ENCODE assay signal across 10 cellular contexts in the genomic region with DNA sequence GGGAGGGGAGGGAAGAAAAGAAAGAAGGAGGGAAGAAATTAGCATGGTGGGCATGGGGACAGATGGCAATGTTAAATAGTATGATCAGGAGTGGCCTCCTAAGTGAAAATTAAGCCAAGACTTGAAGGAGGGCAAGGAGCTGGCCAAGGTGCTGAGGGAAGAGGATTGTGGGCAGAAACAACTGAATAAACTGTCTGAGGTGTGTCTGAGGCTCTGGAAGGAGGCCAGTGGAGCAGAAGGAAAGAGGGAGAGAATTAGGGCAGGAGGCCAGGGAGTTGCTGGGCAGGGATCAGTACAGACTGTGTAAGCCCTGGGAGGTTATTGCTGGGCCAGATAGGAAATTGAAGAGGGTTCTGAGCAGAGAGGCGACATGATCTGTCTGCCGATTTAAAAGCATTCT. TPM values are rescaled to one million over a fixed set of nuclear protein-coding genes. Genes with fewer than 3 reads are reported as not detected.
DNase-seq lines count a peak whose midpoint lies in the region; ATAC-seq and TF ChIP-seq lines count a peak whose summit lies in the region.
"Had no signal": no experiment of that assay in that cellular context is flagged by ENCODE, and none has a peak within 500 bp of the region (broad histone marks: within the 10 kb centered on the region; RNA-seq: fewer than 3 reads in every experiment).

No MANE protein-coding gene starts in this region.

- no peaks in the 10 kb centered on the region for H3K36me3 Mint-ChIP-seq in mesothelial cell of epicardium
- H3K36me3 Mint-ChIP-seq in activated T-helper 1 cell treated with anti-CD3 and anti-CD28 coated beads, Interleukin-12 subunit alpha, Interleukin-12 subunit beta, Interleukin-2, Interleukin-4 antibody, amounts not matched to agents 30 ng/mL and 10 ng/mL and 1 ng/mL, durations not matched to agents 14 hours and 24 hours and 36 hours (ENCODE audit: low read depth): no peaks in the 10 kb centered on the region

- H3K27me3 Mint-ChIP-seq in mesothelial cell of epicardium (ENCODE audit: low read depth): no peaks in the 10 kb centered on the region
- no peaks in the 10 kb centered on the region for H3K27me3 Mint-ChIP-seq in activated T-helper 1 cell treated with anti-CD3 and anti-CD28 coated beads, Interleukin-12 subunit alpha, Interleukin-12 subunit beta, Interleukin-2, Interleukin-4 antibody, amounts not matched to agents 30 ng/mL and 10 ng/mL and 1 ng/mL, durations not matched to agents 14 hours and 24 hours and 36 hours (ENCODE audit: insufficient read depth)

- intact Hi-C loops in activated T-helper 1 cell treated with anti-CD3 and anti-CD28 coated beads, Interleukin-12 subunit alpha, Interleukin-12 subunit beta, Interleukin-2, Interleukin-4 antibody, amounts not matched to agents 30 ng/mL and 10 ng/mL and 1 ng/mL, durations not matched to agents 14 hours and 24 hours and 36 hours (cut with micrococcal nuclease): no loop called here

- no peak overlapping the region for H3K4me3 Mint-ChIP-seq in mesothelial cell of epicardium
- H3K4me3 Mint-ChIP-seq in activated T-helper 1 cell treated with anti-CD3 and anti-CD28 coated beads, Interleukin-12 subunit alpha, Interleukin-12 subunit beta, Interleukin-2, Interleukin-4 antibody, amounts not matched to agents 30 ng/mL and 10 ng/mL and 1 ng/mL, durations not matched to agents 14 hours and 24 hours and 36 hours: no peak overlapping the region
- H3K4me3 Mint-ChIP-seq: immature natural killer cell; T-helper 1 cell treated with Interleukin-12 subunit alpha and Interleukin-12 subunit beta and Interleukin-4 antibody, amounts not matched to agents 30 μg/mL and 1 μg/mL, for 36 hours had no signal

- no peak overlapping the region for H3K27ac Mint-ChIP-seq in mesothelial cell of epicardium
- no peak overlapping the region for H3K27ac Mint-ChIP-seq in activated T-helper 1 cell treated with anti-CD3 and anti-CD28 coated beads, Interleukin-12 subunit alpha, Interleukin-12 subunit beta, Interleukin-2, Interleukin-4 antibody, amounts not matched to agents 30 ng/mL and 10 ng/mL and 1 ng/mL, durations not matched to agents 14 hours and 24 hours and 36 hours
- H3K27ac Mint-ChIP-seq: immature natural killer cell; T-helper 1 cell treated with Interleukin-12 subunit alpha and Interleukin-12 subunit beta and Interleukin-4 antibody, amounts not matched to agents 30 μg/mL and 1 μg/mL, for 36 hours had no signal

- TF ChIP-seq CTCF in cardiac fibroblast (IDR thresholded peaks at IDR 0.05; ENCODE audit: low read depth, low read length): no peak
- no peak for TF ChIP-seq CTCF in mesothelial cell of epicardium (IDR thresholded peaks at IDR 0.05; ENCODE audit: unreplicated experiment)
- TF ChIP-seq CTCF in MM.1S (IDR thresholded peaks at IDR 0.05; ENCODE audit: low read length): no peak

- H4K20me1 ChIP-seq in GM23248 (ENCODE audit: insufficient read depth): no peaks in the 10 kb centered on the region
- no peaks in the 10 kb centered on the region for H4K20me1 ChIP-seq in MM.1S (ENCODE audit: insufficient read depth, low read length)

- no peaks in the 10 kb centered on the region for H3K27me3 ChIP-seq in GM23248 (replicated peaks; ENCODE audit: insufficient read depth)
- no peaks in the 10 kb centered on the region for H3K27me3 ChIP-seq in MM.1S (replicated peaks; ENCODE audit: insufficient read depth, low read length)

- H3K79me2 ChIP-seq in GM23248 (ENCODE audit: insufficient read depth): no peaks in the 10 kb centered on the region
- H3K79me2 ChIP-seq in MM.1S (ENCODE audit: low read length): no peaks in the 10 kb centered on the region

- DNase-seq in GM23248 (peak; percentile 39), MV-4-11 (lab: John Stamatoyannopoulos, UW) (peak; percentile 13), cardiac fibroblast (ENCODE audit: low read depth in 2 of 2) (peak; percentile 56 to 63), mesothelial cell of epicardium (ENCODE audit: low spot score in 2 of 2, unreplicated experiment in 2 of 2) (peak; percentile 23 to 61), T-helper 9 cell (no peak), MM.1S (no peak)
- DNase-seq in activated T-helper 1 cell treated with anti-CD3 and anti-CD28 coated beads, Interleukin-12 subunit alpha, Interleukin-12 subunit beta, Interleukin-2, Interleukin-4 antibody, amounts not matched to agents 30 ng/mL and 10 ng/mL and 1 ng/mL, durations not matched to agents 14 hours and 24 hours and 36 hours (ENCODE audit: low spot score): no peak
- DNase-seq: immature natural killer cell had no signal

- in situ Hi-C loops in GM23248 (cut with MboI): no loop called here

- H3K9ac ChIP-seq in GM23248 (no peak overlapping the region), MM.1S (ENCODE audit: low read length) (no peak overlapping the region)

- H3K36me3 ChIP-seq in GM23248 (ENCODE audit: low read depth): no peaks in the 10 kb centered on the region
- H3K36me3 ChIP-seq in MM.1S (replicated peaks; ENCODE audit: insufficient read depth, low read length): no peaks in the 10 kb centered on the region

- H3K9me3 Mint-ChIP-seq in mesothelial cell of epicardium: no peaks in the 10 kb centered on the region
- H3K9me3 Mint-ChIP-seq in activated T-helper 1 cell treated with anti-CD3 and anti-CD28 coated beads, Interleukin-12 subunit alpha, Interleukin-12 subunit beta, Interleukin-2, Interleukin-4 antibody, amounts not matched to agents 30 ng/mL and 10 ng/mL and 1 ng/mL, durations not matched to agents 14 hours and 24 hours and 36 hours: no peaks in the 10 kb centered on the region
- H3K9me3 Mint-ChIP-seq: immature natural killer cell; T-helper 1 cell treated with Interleukin-12 subunit alpha and Interleukin-12 subunit beta and Interleukin-4 antibody, amounts not matched to agents 30 μg/mL and 1 μg/mL, for 36 hours had no signal

- H3F3A ChIP-seq in GM23248 (ENCODE audit: insufficient read depth): no peaks in the 10 kb centered on the region
- H3F3A ChIP-seq in MM.1S (ENCODE audit: insufficient read depth, low read length): no peaks in the 10 kb centered on the region

- H3K9me2 ChIP-seq in GM23248 (ENCODE audit: insufficient read depth): no peaks in the 10 kb centered on the region
- H3K9me2 ChIP-seq in MM.1S (replicated peaks; ENCODE audit: insufficient read depth, low read length): no peaks in the 10 kb centered on the region

- H3K27ac ChIP-seq in GM23248 (no peak overlapping the region), MM.1S (ENCODE audit: low read length) (no peak overlapping the region)

- H3K9me3 ChIP-seq in GM23248 (ENCODE audit: low read depth) (no peaks in the 10 kb centered on the region), MM.1S (replicated peaks; ENCODE audit: insufficient read depth, low read length) (no peaks in the 10 kb centered on the region)

- no peak overlapping the region for H3K4me3 ChIP-seq in GM23248
- no peak overlapping the region for H3K4me3 ChIP-seq in cardiac fibroblast (replicated peaks in 1 of 2; ENCODE audit: low read depth in 2 of 2, low read length in 2 of 2)
- no peak overlapping the region for H3K4me3 ChIP-seq in MM.1S (ENCODE audit: low read length)

- H3K4me1 Mint-ChIP-seq in mesothelial cell of epicardium: no peaks in the 10 kb centered on the region
- H3K4me1 Mint-ChIP-seq in activated T-helper 1 cell treated with anti-CD3 and anti-CD28 coated beads, Interleukin-12 subunit alpha, Interleukin-12 subunit beta, Interleukin-2, Interleukin-4 antibody, amounts not matched to agents 30 ng/mL and 10 ng/mL and 1 ng/mL, durations not matched to agents 14 hours and 24 hours and 36 hours (ENCODE audit: low read depth): peaks cover 6% of the 10 kb centered on the region

- WGBS in GM23248 (ENCODE audit: low coverage in 1 of 2, low lambda C conversion rate in 2 of 2, missing lambda C conversion rate in 2 of 2), 2 experiments: 55 to 64% methylated on average over 2 of the region's 2 CpGs

- H3K4me2 ChIP-seq in GM23248 (ENCODE audit: unreplicated experiment): no peak overlapping the region
- H3K4me2 ChIP-seq in MM.1S (ENCODE audit: low read depth, low read length): no peak overlapping the region

- H2AFZ ChIP-seq in GM23248: no peak overlapping the region
- no peak overlapping the region for H2AFZ ChIP-seq in MM.1S (ENCODE audit: low read length)

- H3K4me1 ChIP-seq in GM23248 (ENCODE audit: insufficient read depth) (no peaks in the 10 kb centered on the region), MM.1S (ENCODE audit: low read length) (no peaks in the 10 kb centered on the region)

- ATAC-seq in activated CD4-positive, CD25-positive, alpha-beta regulatory T cell treated with anti-CD3 and anti-CD28 coated beads, Interleukin-2, amount 50 U/mL, for 24 hours: no peak

RNA-seq across cellular contexts. Expression of a gene that starts 40.6 kb away (rescaled TPM):
- 20.5 and 22.0 TPM in 2 replicates for total RNA-seq in GM23248 (2014; rRNA removed; shearing (Covaris generic))
- 20.0 and 21.7 TPM in 2 replicates for polyA plus RNA-seq in GM23248 (2016; fragmentation: Nextera tagmentation; extraction: Ambion mirVana)
- 23.1 to 25.5 TPM (median 23.8 TPM) in 3 replicates for total RNA-seq in mesothelial cell of epicardium
- total RNA-seq in activated T-helper 1 cell treated with anti-CD3 and anti-CD28 coated beads, Interleukin-12 subunit alpha, Interleukin-12 subunit beta, Interleukin-2, Interleukin-4 antibody, amounts not matched to agents 30 ng/mL and 10 ng/mL and 1 ng/mL, durations not matched to agents 14 hours and 24 hours and 36 hours: 28.8 and 30.1 TPM in 2 replicates

Comparison
In these comparisons a context has a peak if more than half of its experiments do, and no peak if none do; other contexts are left out.
1. DNase-seq: peak in GM23248 (single experiment), MV-4-11 (single experiment), cardiac fibroblast (2 of 2) and mesothelial cell of epicardium (2 of 2); none in activated T-helper 1 cell treated with anti-CD3 and anti-CD28 coated beads, Interleukin-12 subunit alpha, Interleukin-12 subunit beta, Interleukin-2, Interleukin-4 antibody, amounts not matched to agents 30 ng/mL and 10 ng/mL and 1 ng/mL, durations not matched to agents 14 hours and 24 hours and 36 hours (single experiment), T-helper 9 cell (single experiment) and MM.1S (single experiment).